Comparison of ENCODE assay signal across 9 cellular contexts in the genomic region with DNA sequence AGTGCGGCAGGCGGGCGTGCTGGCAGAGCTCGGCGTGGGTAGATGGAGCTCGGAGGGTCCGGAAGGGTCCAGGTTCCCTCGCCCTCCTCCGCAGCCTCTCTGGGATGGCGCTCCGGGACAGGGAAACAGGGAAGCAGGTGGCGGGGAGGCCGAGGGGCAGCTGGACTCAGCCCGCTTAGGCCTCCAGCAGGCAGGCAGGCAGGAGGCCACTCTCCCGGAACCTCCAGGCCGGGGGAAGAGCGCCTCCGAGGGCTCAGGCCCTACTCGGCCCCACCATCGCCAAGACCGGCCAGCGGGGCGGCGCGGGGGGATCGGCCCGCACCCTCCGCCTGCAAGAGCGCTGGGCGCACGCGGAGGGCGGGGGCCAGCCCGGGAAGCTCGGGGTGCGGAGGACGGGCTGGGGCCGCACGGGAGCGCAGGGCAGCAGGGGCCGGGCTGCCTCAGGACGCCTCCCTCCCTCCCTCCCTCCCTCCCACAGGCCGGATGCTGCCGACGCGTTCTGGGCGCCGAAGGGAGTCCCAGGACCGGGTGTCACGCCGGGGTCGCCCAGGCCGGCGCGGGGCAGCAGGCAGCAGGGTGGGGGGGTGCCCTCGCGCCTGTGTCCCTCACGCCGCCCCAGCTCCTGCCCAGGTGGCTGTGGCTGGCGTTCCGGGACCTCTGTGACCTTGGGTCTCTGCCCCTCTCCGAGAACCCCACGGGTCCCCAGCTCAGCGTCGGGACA. TPM values are rescaled to one million over a fixed set of nuclear protein-coding genes. Genes with fewer than 3 reads are reported as not detected.
DNase-seq lines count a peak whose midpoint lies in the region; TF ChIP-seq lines count a peak whose summit lies in the region.
"Had no signal": no experiment of that assay in that cellular context is flagged by ENCODE, and none has a peak within 500 bp of the region (broad histone marks: within the 10 kb centered on the region; RNA-seq: fewer than 3 reads in every experiment).

No MANE protein-coding gene starts in this region.

- DNase-seq in NCI-H1417 (lab: John Stamatoyannopoulos, UW), result peak in 2 of 3 experiments; percentile 51
- no peak for DNase-seq in NCI-H1417 treated with DMSO at 0.1 percent for 48 hours (lab: John Stamatoyannopoulos, UW)
- DNase-seq in H7, result peak; percentile 88
- peak; percentile 46 for DNase-seq in NAMALWA (ENCODE audit: low spot score)
- DNase-seq in astrocyte of the hippocampus (ENCODE audit: low read depth, low spot score), result peak; percentile 67
- peak; percentile 59 for DNase-seq in iPS-NIHi11 (ENCODE audit: low spot score)
- DNase-seq in spleen, result peak; percentile 91
- DNase-seq in cortex of kidney (lab: John Stamatoyannopoulos, UW), result no peak

- no peaks in the 10 kb centered on the region for H3K27me3 ChIP-seq in H7 (ENCODE audit: control insufficient read depth, insufficient read depth, low read length)
- no peaks in the 10 kb centered on the region for H3K27me3 ChIP-seq in spleen (replicated peaks in 1 of 7)

- no peaks in the 10 kb centered on the region for H3K9me3 ChIP-seq in spleen

- intact Hi-C loops in spleen (cut with DNase I; ENCODE audit: low total_unique reads), result loop anchor here (5.0 to 10.0 kb wide), 2 partner anchors 49 to 102 kb away; a partner anchor contains a TSS

- 9 to 19% (median 11%) methylated on average over 16 to 65 of the region's 65 CpGs for WGBS in spleen, 5 donors

- peaks cover 28 to 68% (median 56%) of the 10 kb centered on the region in 6 donors for H3K4me1 ChIP-seq in spleen

- H3K27ac ChIP-seq in spleen, result peak overlapping the region; percentile 72 to 96 (median 94)

- H3K4me3 ChIP-seq in H7 (ENCODE audit: insufficient read depth, low read depth, low read length), result peak overlapping the region; percentile 85
- H3K4me3 ChIP-seq in spleen, result peak overlapping the region; percentile 49 to 93 (median 72)

- no peak for TF ChIP-seq POLR2A in spleen (IDR thresholded peaks at IDR 0.05)

- H3K36me3 ChIP-seq in H7 (replicated peaks; ENCODE audit: control insufficient read depth, insufficient read depth, low read length), result no peaks in the 10 kb centered on the region; the same call in 1 of the 2 replicates
- H3K36me3 ChIP-seq in spleen, result peaks cover 0 to 11% (median 8%) of the 10 kb centered on the region in 6 donors

- no peak for TF ChIP-seq CTCF in spleen (IDR thresholded peaks at IDR 0.05 in 8 of 11, conservative IDR thresholded peaks at IDR 0.05 in 3 of 11)

RNA-seq across cellular contexts. Expression of a gene that starts 1.0 kb away (rescaled TPM):
- 131 and 148 TPM in 2 replicates for total RNA-seq in H7 (2014; rRNA removed; shearing (Covaris generic))
- 100 to 1,000 TPM in 2 of 7 donors, 10 to 100 TPM in 5; 76.8 to 117 (median 87.7) TPM for total RNA-seq in spleen
- polyA plus RNA-seq in spleen, result 10 to 100 TPM; 34.9 to 49.3 (median 35.8) TPM

RNA-seq across cellular contexts. Expression of a gene that starts 11.9 kb away (rescaled TPM):
- total RNA-seq in H7 (2014; rRNA removed; shearing (Covaris generic)), result 0.67 and 5.1 TPM in 2 replicates
- 10 to 100 TPM in 3 of 7 donors, 1 to 10 TPM in 4; 4.0 to 24.2 (median 9.2) TPM for total RNA-seq in spleen
- 10 to 100 TPM in 1 of 3 donors, 1 to 10 TPM in 2; 3.1 to 14.9 (median 3.8) TPM for polyA plus RNA-seq in spleen
- total RNA-seq: glomerular endothelial cell had no signal

RNA-seq across cellular contexts. Expression of a gene that starts 15.0 kb away (rescaled TPM):
- total RNA-seq in H7 (2014; rRNA removed; shearing (Covaris generic)), result 161 and 184 TPM in 2 replicates
- total RNA-seq in spleen, result 100 to 1,000 TPM; 241 to 328 (median 311) TPM
- 100 to 1,000 TPM; 105 to 185 (median 126) TPM for polyA plus RNA-seq in spleen

RNA-seq across cellular contexts. Expression of a gene that starts 52.9 kb away (rescaled TPM):
- 34.7 and 56.2 TPM in 2 replicates for total RNA-seq in H7 (2014; rRNA removed; shearing (Covaris generic))
- 10 to 100 TPM; 46.2 to 88.4 (median 48.0) TPM for total RNA-seq in spleen
- polyA plus RNA-seq in spleen, result 100 to 1,000 TPM in 1 of 3 donors, 10 to 100 TPM in 2; 34.9 to 107 (median 58.7) TPM

Comparison
In these comparisons a context has a peak if more than half of its experiments do, and no peak if none do; other contexts are left out.
1. DNase-seq: peak in NCI-H1417 (2 of 3), H7 (single experiment), NAMALWA (single experiment), astrocyte of the hippocampus (single experiment), iPS-NIHi11 (single experiment) and spleen (single experiment); none in NCI-H1417 treated with DMSO at 0.1 percent for 48 hours (single experiment) and cortex of kidney (single experiment).